ENCODE assay signal across 10 cellular contexts in genomic region chr22:41561335-41561734, GRCh38. TPM values are rescaled to one million over a fixed set of nuclear protein-coding genes. Genes with fewer than 3 reads are reported as not detected.
DNase-seq lines count a peak whose midpoint lies in the region; ATAC-seq and TF ChIP-seq lines count a peak whose summit lies in the region.
"Had no signal": no experiment of that assay in that cellular context is flagged by ENCODE, and none has a peak within 500 bp of the region (broad histone marks: within the 10 kb centered on the region; RNA-seq: fewer than 3 reads in every experiment).

No MANE protein-coding gene starts in this region.

- H2BK15ac ChIP-seq in IMR-90 (ENCODE audit: low read depth, low read length): peak overlapping the region; percentile 98; the same call in 2 of the 3 replicates

- no peaks in the 10 kb centered on the region for H3K9me3 ChIP-seq in IMR-90 (ENCODE audit: control insufficient read depth, insufficient read depth, low read length)

- H4K5ac ChIP-seq in IMR-90 (ENCODE audit: low read depth, low read length): peak overlapping the region; percentile 69

- H3K4me3 ChIP-seq in IMR-90 (ENCODE audit: insufficient read depth, low read depth, low read length) (peak overlapping the region; percentile 80), choroid plexus epithelial cell (ENCODE audit: low read depth, low read length) (peak overlapping the region; percentile 59)

- H3K27me3 ChIP-seq in IMR-90 (ENCODE audit: control insufficient read depth, insufficient read depth, low read length): no peaks in the 10 kb centered on the region

- peaks cover 3% of the 10 kb centered on the region; the same call in 1 of the 2 replicates for H3K36me3 ChIP-seq in IMR-90 (ENCODE audit: control insufficient read depth, insufficient read depth, low read length)

- H3K4me1 ChIP-seq in IMR-90 (ENCODE audit: control insufficient read depth, insufficient read depth, low read length): peaks cover 35% of the 10 kb centered on the region

- peak overlapping the region; percentile 94 for H3K4me2 ChIP-seq in IMR-90 (ENCODE audit: low read depth, low read length)

- no peak for ATAC-seq in IMR-90 (ENCODE audit: low read depth)
- no peak for ATAC-seq in GM18502 (IDR thresholded peaks at IDR 0.05; ENCODE audit: poor library complexity, unreplicated experiment)
- no peak for ATAC-seq in left lobe of liver
- no peak for ATAC-seq in HG02938 (IDR thresholded peaks at IDR 0.05; ENCODE audit: unreplicated experiment)

- H2AK5ac ChIP-seq in IMR-90 (ENCODE audit: low read depth, low read length): peak overlapping the region; percentile 98

- H3K27ac ChIP-seq in IMR-90 (ENCODE audit: insufficient read depth, low read length) (peak overlapping the region; percentile 73), substantia nigra (ENCODE audit: low read depth, low read length, poor library complexity, severe bottlenecking) (peak overlapping the region; percentile 31)

- TF ChIP-seq RAD21 in IMR-90 (IDR thresholded peaks at IDR 0.05; ENCODE audit: low read length): no peak

- peak overlapping the region; percentile 83 for H3K9ac ChIP-seq in IMR-90 (ENCODE audit: low read depth, low read length)

- CTCF ChIA-PET in IMR-90 (lab: Yijun Ruan, JAX): interaction anchor here (0.7 kb wide), 1 partner anchor 21 kb away, joined by 4 read pairs; no protein-coding TSS in a partner anchor

- peak overlapping the region; percentile 48 to 87 for H4K8ac ChIP-seq in IMR-90 (ENCODE audit: low read depth in 2 of 2, low read length in 2 of 2)

- H3K56ac ChIP-seq in IMR-90 (ENCODE audit: extremely low read depth, insufficient read depth, low read length): peak overlapping the region; percentile 69; the same call in 1 of the 2 replicates

- H2AK9ac ChIP-seq in IMR-90 (replicated peaks; ENCODE audit: low read depth, low read length, poor library complexity): peak overlapping the region; percentile 99

- no TSS peak for BruUV-seq in IMR-90 (replicated peaks; lab: Mats Ljungman, UMichigan)

- peaks cover 34% of the 10 kb centered on the region for H3K9me1 ChIP-seq in IMR-90 (ENCODE audit: insufficient read depth, low read length)

- POLR2A ChIA-PET in IMR-90 (lab: Charles Lee; ENCODE audit: unreplicated experiment): no interaction called here

- H3K14ac ChIP-seq in IMR-90 (replicated peaks; ENCODE audit: low read depth, low read length): peak overlapping the region; percentile 98

- H3K4ac ChIP-seq in IMR-90 (ENCODE audit: low read depth, low read length): peak overlapping the region; percentile 98

- peak overlapping the region; percentile 96 for H3K23ac ChIP-seq in IMR-90 (ENCODE audit: low read depth, low read length)

- peaks cover 3% of the 10 kb centered on the region for H4K20me1 ChIP-seq in IMR-90 (ENCODE audit: insufficient read depth, low read length)

- DNase-seq in IMR-90 (no peak), choroid plexus epithelial cell (ENCODE audit: low read depth) (peak; percentile 35), kidney tubule cell (ENCODE audit: low spot score) (peak; percentile 19), substantia nigra (lab: John Stamatoyannopoulos, UW) (no peak), left lobe of liver (ENCODE audit: low spot score) (no peak), T-helper 1 cell (no peak)
- DNase-seq: activated CD8-positive, alpha-beta memory T cell treated with anti-CD3 and anti-CD28 coated beads for 24 hours; MV-4-11 had no signal

- WGBS in IMR-90 (ENCODE audit: extremely low coverage in 2 of 2, insufficient read length in 1 of 2), 2 experiments: 17% methylated on average over 3 of the region's 10 CpGs; no CpG with 5 or more reads in 1 of the 2 experiments

- H2BK20ac ChIP-seq in IMR-90 (ENCODE audit: low read depth, low read length): peak overlapping the region; percentile 65

- TF ChIP-seq CTCF in IMR-90 (conservative IDR thresholded peaks at IDR 0.05; ENCODE audit: low read depth, low read length) (no peak), choroid plexus epithelial cell (conservative IDR thresholded peaks at IDR 0.05; ENCODE audit: low read depth, low read length) (no peak)

- intact Hi-C loops in IMR-90 (cut with micrococcal nuclease): no loop called here

- H2BK5ac ChIP-seq in IMR-90 (ENCODE audit: low read depth, low read length, poor library complexity, severe bottlenecking): peak overlapping the region; percentile 85

- in situ Hi-C loops in IMR-90 (cut with MboI; ENCODE audit: low sequenced_read_pairs): no loop called here

- TF ChIP-seq POLR2A in IMR-90 (IDR thresholded peaks at IDR 0.05; ENCODE audit: low read depth, low read length): no peak

- H3K79me1 ChIP-seq in IMR-90 (ENCODE audit: low read depth in 1 of 2, low read length in 2 of 2): peaks cover 8 to 73% of the 10 kb centered on the region in 2 experiments; a peak in 3 of 4 replicates

- H2AFZ ChIP-seq in IMR-90 (replicated peaks; ENCODE audit: low read length, poor library complexity): peak overlapping the region; percentile 88

- H2BK120ac ChIP-seq in IMR-90 (ENCODE audit: low read depth, low read length): peak overlapping the region; percentile 92

- peak overlapping the region; percentile 62 for H3K18ac ChIP-seq in IMR-90 (ENCODE audit: low read depth, low read length)

- peak overlapping the region; percentile 89 for H4K91ac ChIP-seq in IMR-90 (ENCODE audit: insufficient read depth, low read depth, low read length)

- dilution Hi-C loops in IMR-90 (cut with HindIII; ENCODE audit: low sequenced_read_pairs, unreplicated experiment): no loop called here

TF ChIP-seq in IMR-90, 13 proteins besides CTCF, POLR2A, EP300 and RAD21:
- no peak for TF ChIP-seq RFX5 (IDR thresholded peaks at IDR 0.05; ENCODE audit: low read depth, low read length)
- no peak for TF ChIP-seq BHLHE40 (IDR thresholded peaks at IDR 0.05; ENCODE audit: low read depth, low read length)
- no peak for TF ChIP-seq MXI1 (IDR thresholded peaks at IDR 0.05; ENCODE audit: borderline replicate concordance, low read depth, low read length)
- no peak for TF ChIP-seq MAFK (IDR thresholded peaks at IDR 0.05; ENCODE audit: low read depth, low read length)
- no peak for TF ChIP-seq RCOR1 (IDR thresholded peaks at IDR 0.05; ENCODE audit: insufficient replicate concordance, low read length)
- TF ChIP-seq CEBPB (IDR thresholded peaks at IDR 0.05; ENCODE audit: low read depth, low read length): no peak
- TF ChIP-seq FOS (IDR thresholded peaks at IDR 0.05; ENCODE audit: low read depth, low read length): no peak
- TF ChIP-seq CHD1 (IDR thresholded peaks at IDR 0.05; ENCODE audit: low read depth, low read length): no peak
- TF ChIP-seq NFE2L2 (IDR thresholded peaks at IDR 0.05; ENCODE audit: low read depth, low read length): no peak
- TF ChIP-seq SMC3 (IDR thresholded peaks at IDR 0.05; ENCODE audit: low read depth, low read length): no peak
- TF ChIP-seq USF2 (IDR thresholded peaks at IDR 0.05; ENCODE audit: low read depth, low read length): no peak
- no peak for TF ChIP-seq MAZ (IDR thresholded peaks at IDR 0.05; ENCODE audit: borderline replicate concordance, low read depth, low read length)
- TF ChIP-seq ELK1 (IDR thresholded peaks at IDR 0.05; ENCODE audit: borderline replicate concordance, low read depth, low read length): no peak

RNA-seq across cellular contexts. Expression of gene CSDC2, which starts 0.5 kb away (rescaled TPM):
- total RNA-seq in IMR-90 (2012; rRNA removed) (2.5 and 2.8 TPM in 2 replicates), left lobe of liver (0.88 TPM)
- 23.1 and 26.3 TPM in 2 replicates for polyA plus RNA-seq in IMR-90 (2012; rRNA removed)
- polyA plus RNA-seq in IMR-90 (2012; cell fraction: cytosol; rRNA removed): 13.8 and 28.0 TPM in 2 replicates
- 55.2 and 128 TPM in 2 replicates for polyA plus RNA-seq in IMR-90 (2012; cell fraction: nucleus; rRNA removed; ENCODE audit: low replicate concordance)

RNA-seq across cellular contexts. Expression of gene POLR3H, which starts 17.1 kb away (rescaled TPM):
- 37.8 and 39.7 TPM in 2 replicates for total RNA-seq in IMR-90 (2012; rRNA removed)
- polyA plus RNA-seq in IMR-90 (2012; rRNA removed): 62.1 and 67.8 TPM in 2 replicates
- polyA plus RNA-seq in IMR-90 (2012; cell fraction: cytosol; rRNA removed): 47.0 and 48.8 TPM in 2 replicates
- 34.7 and 48.2 TPM in 2 replicates for polyA plus RNA-seq in IMR-90 (2012; cell fraction: nucleus; rRNA removed; ENCODE audit: low replicate concordance)
- total RNA-seq in left lobe of liver: 22.5 TPM

RNA-seq across cellular contexts. Expression of gene PMM1, which starts 28.3 kb away (rescaled TPM):
- total RNA-seq in IMR-90 (2012; rRNA removed): 22.2 and 22.8 TPM in 2 replicates
- 92.8 and 103 TPM in 2 replicates for polyA plus RNA-seq in IMR-90 (2012; rRNA removed)
- polyA plus RNA-seq in IMR-90 (2012; cell fraction: cytosol; rRNA removed): 118 and 174 TPM in 2 replicates
- 167 and 222 TPM in 2 replicates for polyA plus RNA-seq in IMR-90 (2012; cell fraction: nucleus; rRNA removed; ENCODE audit: low replicate concordance)
- 51.8 TPM for total RNA-seq in left lobe of liver

RNA-seq across cellular contexts. Expression of gene DESI1, which starts 59.5 kb away (rescaled TPM):
- total RNA-seq in IMR-90 (2012; rRNA removed) (14.4 and 14.5 TPM in 2 replicates), left lobe of liver (40.5 TPM)
- 23.6 and 24.9 TPM in 2 replicates for polyA plus RNA-seq in IMR-90 (2012; rRNA removed)
- 10.3 and 13.7 TPM in 2 replicates for polyA plus RNA-seq in IMR-90 (2012; cell fraction: cytosol; rRNA removed)
- polyA plus RNA-seq in IMR-90 (2012; cell fraction: nucleus; rRNA removed; ENCODE audit: low replicate concordance): 31.5 and 46.9 TPM in 2 replicates

RNA-seq across cellular contexts. Expression of gene XRCC6, which starts 59.8 kb away (rescaled TPM):
- total RNA-seq in IMR-90 (2012; rRNA removed) (392 and 401 TPM in 2 replicates), left lobe of liver (65.9 TPM)
- polyA plus RNA-seq in IMR-90 (2012; rRNA removed): 173 and 202 TPM in 2 replicates
- polyA plus RNA-seq in IMR-90 (2012; cell fraction: cytosol; rRNA removed): 58.5 and 142 TPM in 2 replicates
- 19.7 and 77.2 TPM in 2 replicates for polyA plus RNA-seq in IMR-90 (2012; cell fraction: nucleus; rRNA removed; ENCODE audit: low replicate concordance)

Comparison
In these comparisons a context has a peak if more than half of its experiments do, and no peak if none do; other contexts are left out.
1. DNase-seq: peak in choroid plexus epithelial cell (single experiment) and kidney tubule cell (single experiment); none in IMR-90 (single experiment), substantia nigra (0 of 49), left lobe of liver (single experiment) and T-helper 1 cell (0 of 5).